ENCODE assay signal across 26 cellular contexts in genomic region chr21:35586305-35586704, GRCh38.
"Had no signal": no experiment of that assay in that cellular context is flagged by ENCODE, and none has a peak within 500 bp of the region (broad histone marks: within the 10 kb centered on the region; RNA-seq: fewer than 3 reads in every experiment).

No MANE protein-coding gene starts in this region.

- H3K27ac ChIP-seq: ascending aorta, epithelial cell of prostate, esophagus squamous epithelium, heart right ventricle, thoracic aorta, WERI-Rb-1 had no signal

- H3K9me3 Mint-ChIP-seq: activated CD4-positive, alpha-beta memory T cell treated with anti-CD3 and anti-CD28 coated beads for 36 hours; activated naive CD4-positive, alpha-beta T cell treated with anti-CD3 and anti-CD28 coated beads, Interleukin-2, amount 10 ng/mL, durations not matched to agents 7 days and 5 days; activated naive CD8-positive, alpha-beta T cell treated with anti-CD3 and anti-CD28 coated beads, Interleukin-2, amount 10 ng/mL, durations not matched to agents 7 days and 5 days; natural killer cell treated with Interleukin-12 subunit alpha and Interleukin-12 subunit beta and Interleukin-15 and Interleukin-18, amount 100 ng/mL, for 72 hours had no signal

- H3K27ac Mint-ChIP-seq: activated CD4-positive, alpha-beta memory T cell treated with anti-CD3 and anti-CD28 coated beads for 36 hours; activated naive CD4-positive, alpha-beta T cell treated with anti-CD3 and anti-CD28 coated beads, Interleukin-2, amount 10 ng/mL, durations not matched to agents 7 days and 5 days; activated naive CD8-positive, alpha-beta T cell treated with anti-CD3 and anti-CD28 coated beads, Interleukin-2, amount 10 ng/mL, durations not matched to agents 7 days and 5 days; natural killer cell treated with Interleukin-12 subunit alpha and Interleukin-12 subunit beta and Interleukin-15 and Interleukin-18, amount 100 ng/mL, for 72 hours; stimulated activated naive CD8-positive, alpha-beta T cell treated with anti-CD3 and anti-CD28 coated beads, Interleukin-15, Interleukin-2, amounts not matched to agents 100 ng/mL and 50 ng/mL, for 24 hours; T-helper 1 cell treated with Interleukin-12 subunit alpha and Interleukin-12 subunit beta and Interleukin-4 antibody, amounts not matched to agents 30 μg/mL and 1 μg/mL, for 36 hours had no signal

- DNase-seq: activated CD4-positive, alpha-beta memory T cell treated with anti-CD3 and anti-CD28 coated beads for 36 hours; activated CD4-positive, alpha-beta T cell treated with anti-CD3 and anti-CD28 coated beads for 48 hours; activated CD8-positive, alpha-beta memory T cell treated with anti-CD3 and anti-CD28 coated beads, Interleukin-2, amount 50 U/mL, for 4 hours; activated gamma-delta T cell; activated naive CD4-positive, alpha-beta T cell treated with anti-CD3 and anti-CD28 coated beads, Interleukin-2, amount 10 ng/mL, durations not matched to agents 7 days and 5 days; activated naive CD8-positive, alpha-beta T cell treated with anti-CD3 and anti-CD28 coated beads, Interleukin-2, amount 10 ng/mL, durations not matched to agents 7 days and 5 days; activated T-cell treated with anti-CD3 and anti-CD28 coated beads, Interleukin-2, amount 50 U/mL, for 1 hour; caudate nucleus; cortex of kidney; esophagus squamous epithelium; foreskin melanocyte; heart right ventricle; right cardiac atrium; stimulated activated CD4-positive, alpha-beta T cell treated with anti-CD3 and anti-CD28 coated beads, Interleukin-2, amount 100 ng/mL, for 48 hours; T-helper 9 cell; trophoblast cell; WERI-Rb-1 had no signal

- H3K9me3 ChIP-seq: ascending aorta, esophagus squamous epithelium, thoracic aorta had no signal

- H3K27me3 ChIP-seq: ascending aorta had no signal

- FAIRE-seq: urothelium cell line had no signal

- H3K27me3 Mint-ChIP-seq: activated naive CD4-positive, alpha-beta T cell treated with anti-CD3 and anti-CD28 coated beads, Interleukin-2, amount 10 ng/mL, durations not matched to agents 7 days and 5 days had no signal

- H3K4me3 Mint-ChIP-seq: activated CD4-positive, alpha-beta memory T cell treated with anti-CD3 and anti-CD28 coated beads for 36 hours; activated naive CD4-positive, alpha-beta T cell treated with anti-CD3 and anti-CD28 coated beads, Interleukin-2, amount 10 ng/mL, durations not matched to agents 7 days and 5 days; activated naive CD8-positive, alpha-beta T cell treated with anti-CD3 and anti-CD28 coated beads, Interleukin-2, amount 10 ng/mL, durations not matched to agents 7 days and 5 days; natural killer cell treated with Interleukin-12 subunit alpha and Interleukin-12 subunit beta and Interleukin-15 and Interleukin-18, amount 100 ng/mL, for 72 hours; stimulated activated naive CD8-positive, alpha-beta T cell treated with anti-CD3 and anti-CD28 coated beads, Interleukin-15, Interleukin-2, amounts not matched to agents 100 ng/mL and 50 ng/mL, for 24 hours; T-helper 1 cell treated with Interleukin-12 subunit alpha and Interleukin-12 subunit beta and Interleukin-4 antibody, amounts not matched to agents 30 μg/mL and 1 μg/mL, for 36 hours had no signal

- H3K4me1 ChIP-seq: ascending aorta, esophagus squamous epithelium had no signal

- H3K4me1 Mint-ChIP-seq: activated naive CD4-positive, alpha-beta T cell treated with anti-CD3 and anti-CD28 coated beads, Interleukin-2, amount 10 ng/mL, durations not matched to agents 7 days and 5 days; activated naive CD8-positive, alpha-beta T cell treated with anti-CD3 and anti-CD28 coated beads, Interleukin-2, amount 10 ng/mL, durations not matched to agents 7 days and 5 days had no signal

- H3K4me3 ChIP-seq: ascending aorta, esophagus squamous epithelium, heart right ventricle, lung, thoracic aorta had no signal

- H3K36me3 ChIP-seq: ascending aorta, esophagus squamous epithelium, heart right ventricle, thoracic aorta, WERI-Rb-1 had no signal

- ATAC-seq: activated CD4-positive, CD25-positive, alpha-beta regulatory T cell treated with anti-CD3 and anti-CD28 coated beads, Interleukin-2, amount 50 U/mL, for 24 hours; heart right ventricle; natural killer cell treated with Interleukin-12 subunit alpha and Interleukin-12 subunit beta and Interleukin-15 and Interleukin-18, amount 100 ng/mL, for 72 hours; right cardiac atrium had no signal

- H3K36me3 Mint-ChIP-seq: activated CD4-positive, alpha-beta memory T cell treated with anti-CD3 and anti-CD28 coated beads for 36 hours; activated naive CD4-positive, alpha-beta T cell treated with anti-CD3 and anti-CD28 coated beads, Interleukin-2, amount 10 ng/mL, durations not matched to agents 7 days and 5 days; activated naive CD8-positive, alpha-beta T cell treated with anti-CD3 and anti-CD28 coated beads, Interleukin-2, amount 10 ng/mL, durations not matched to agents 7 days and 5 days; natural killer cell treated with Interleukin-12 subunit alpha and Interleukin-12 subunit beta and Interleukin-15 and Interleukin-18, amount 100 ng/mL, for 72 hours had no signal
